Comparison of ENCODE assay signal across 24 cellular contexts in the genomic region with DNA sequence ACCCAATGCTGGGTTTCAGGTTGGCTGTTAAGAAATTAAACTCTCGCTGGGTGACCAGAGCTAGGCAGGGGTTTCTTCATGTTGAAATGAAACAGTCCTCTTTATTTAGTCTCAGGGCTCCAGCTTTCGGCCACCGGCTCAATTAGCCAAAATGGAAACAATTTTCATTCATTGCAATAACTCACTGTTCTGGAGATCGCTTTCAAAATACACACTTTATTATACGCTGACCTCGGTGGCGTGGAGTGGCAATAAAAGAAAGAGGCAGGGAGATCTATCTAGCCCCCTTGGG. TPM values are rescaled to one million over a fixed set of nuclear protein-coding genes. Genes with fewer than 3 reads are reported as not detected.
DNase-seq lines count a peak whose midpoint lies in the region; FAIRE-seq and TF ChIP-seq lines count a peak whose summit lies in the region.
"Had no signal": no experiment of that assay in that cellular context is flagged by ENCODE, and none has a peak within 500 bp of the region (broad histone marks: within the 10 kb centered on the region; RNA-seq: fewer than 3 reads in every experiment).

No MANE protein-coding gene starts in this region.

- H3K27me3 ChIP-seq in H7 (ENCODE audit: control insufficient read depth, insufficient read depth, low read length) (peaks cover 50% of the 10 kb centered on the region), iPS-20b (ENCODE audit: insufficient read depth, low read length) (peaks cover 76% of the 10 kb centered on the region)

- peaks cover 12% of the 10 kb centered on the region for H3K27me3 Mint-ChIP-seq in progenitor cell of endocrine pancreas

- in situ Hi-C loops in KBM-7 (cut with MboI; ENCODE audit: low pct_unique_long_range_greater_than_20kb, low sequenced_read_pairs) = loop anchor here (25.0 kb wide), 1 partner anchor 530 kb away; no protein-coding TSS in a partner anchor

- no peak for FAIRE-seq in HTR-8/SVneo (lab: Jason Lieb, UNC)
- FAIRE-seq: keratinocyte had no signal

- peaks cover 43% of the 10 kb centered on the region for H3K4me1 ChIP-seq in iPS-20b (ENCODE audit: insufficient read depth, low read length)

- peak overlapping the region; percentile 85 for H3K4me3 Mint-ChIP-seq in progenitor cell of endocrine pancreas (ENCODE audit: low read depth)
- H3K4me3 Mint-ChIP-seq: activated CD4-positive, alpha-beta memory T cell treated with anti-CD3 and anti-CD28 coated beads for 36 hours; activated naive CD4-positive, alpha-beta T cell treated with anti-CD3 and anti-CD28 coated beads for 36 hours had no signal

- no peak overlapping the region for H3K4me3 ChIP-seq in H7 (ENCODE audit: insufficient read depth, low read depth, low read length)
- peak overlapping the region; percentile 75 for H3K4me3 ChIP-seq in iPS-20b (ENCODE audit: low read length)

- H3K9me3 ChIP-seq in iPS-20b (ENCODE audit: insufficient read depth, low read depth, low read length) = no peaks in the 10 kb centered on the region
- H3K9me3 ChIP-seq: neutrophil had no signal

- DNase-seq in H7 = peak; percentile 29
- DNase-seq in astrocyte of the hippocampus (ENCODE audit: low read depth, low spot score) = peak; percentile 3
- no peak for DNase-seq in progenitor cell of endocrine pancreas (ENCODE audit: low spot score, unreplicated experiment)
- no peak for DNase-seq in KBM-7
- no peak for DNase-seq in GM20000 (ENCODE audit: low spot score)
- DNase-seq in HTR-8/SVneo (ENCODE audit: insufficient read length, low spot score) = no peak
- DNase-seq: activated CD4-positive, alpha-beta memory T cell treated with anti-CD3 and anti-CD28 coated beads for 36 hours; activated naive CD4-positive, alpha-beta T cell treated with anti-CD3 and anti-CD28 coated beads for 36 hours; activated T-cell treated with anti-CD3 and anti-CD28 coated beads for 4 hours; anterior cingulate cortex; CD8-positive, alpha-beta memory T cell; DND-41; effector memory CD4-positive, alpha-beta T cell; head of caudate nucleus; NCI-H1436; NCI-H2171; NCI-H69; SHP77 treated with DMSO at 0.1 percent for 48 hours; spleen; stimulated activated CD4-positive, alpha-beta T cell treated with anti-CD3 and anti-CD28 coated beads, Interleukin-4, amount 100 ng/mL, for 4 hours had no signal

- H3K27ac Mint-ChIP-seq in progenitor cell of endocrine pancreas = peak overlapping the region; percentile 97
- H3K27ac Mint-ChIP-seq: activated CD4-positive, alpha-beta memory T cell treated with anti-CD3 and anti-CD28 coated beads for 36 hours; activated naive CD4-positive, alpha-beta T cell treated with anti-CD3 and anti-CD28 coated beads for 36 hours had no signal

- TF ChIP-seq CTCF in progenitor cell of endocrine pancreas (IDR thresholded peaks at IDR 0.05; ENCODE audit: unreplicated experiment) (no peak), GM20000 (IDR thresholded peaks at IDR 0.05; ENCODE audit: extremely low read depth, missing control alignments) (no peak)

- H3K9ac ChIP-seq in iPS-20b (ENCODE audit: low read depth, low read length) = no peak overlapping the region

- H3K9me3 Mint-ChIP-seq in progenitor cell of endocrine pancreas (ENCODE audit: low read depth) = no peaks in the 10 kb centered on the region
- H3K9me3 Mint-ChIP-seq: activated CD4-positive, alpha-beta memory T cell treated with anti-CD3 and anti-CD28 coated beads for 36 hours; activated naive CD4-positive, alpha-beta T cell treated with anti-CD3 and anti-CD28 coated beads for 36 hours had no signal

- H3K36me3 ChIP-seq in H7 (replicated peaks; ENCODE audit: control insufficient read depth, insufficient read depth, low read length) (no peaks in the 10 kb centered on the region), iPS-20b (ENCODE audit: insufficient read depth, low read depth, low read length) (no peaks in the 10 kb centered on the region)
- H3K36me3 ChIP-seq: neutrophil, spleen had no signal

- no peak overlapping the region for H3K27ac ChIP-seq in iPS-20b (ENCODE audit: low read length)
- H3K27ac ChIP-seq: neutrophil, spleen had no signal

- peaks cover 39% of the 10 kb centered on the region for H3K4me1 Mint-ChIP-seq in progenitor cell of endocrine pancreas (ENCODE audit: low read depth)

- H3K36me3 Mint-ChIP-seq in progenitor cell of endocrine pancreas (ENCODE audit: insufficient read depth) = no peaks in the 10 kb centered on the region
- H3K36me3 Mint-ChIP-seq: activated CD4-positive, alpha-beta memory T cell treated with anti-CD3 and anti-CD28 coated beads for 36 hours; CD8-positive, alpha-beta memory T cell had no signal

RNA-seq across cellular contexts. Expression of gene MECOM, which starts 3.8 kb away (rescaled TPM):
- total RNA-seq in H7 (2014; rRNA removed; shearing (Covaris generic)) = 17.7 and 22.9 TPM in 2 replicates
- 186 and 195 TPM in 2 replicates for total RNA-seq in progenitor cell of endocrine pancreas
- total RNA-seq: activated CD4-positive, alpha-beta memory T cell treated with anti-CD3 and anti-CD28 coated beads for 36 hours; activated naive CD4-positive, alpha-beta T cell treated with anti-CD3 and anti-CD28 coated beads for 36 hours; CD8-positive, alpha-beta memory T cell; T-helper 1 cell treated with Interleukin-12 subunit alpha and Interleukin-12 subunit beta and Interleukin-4 antibody, amounts not matched to agents 30 ng/mL and 1 ng/mL, for 36 hours had no signal

Comparison
In these comparisons a context has a peak if more than half of its experiments do, and no peak if none do; other contexts are left out.
1. DNase-seq: peak in H7 (single experiment) and astrocyte of the hippocampus (single experiment); none in progenitor cell of endocrine pancreas (single experiment), KBM-7 (single experiment), GM20000 (single experiment) and HTR-8/SVneo (single experiment).